In the genomic region with DNA sequence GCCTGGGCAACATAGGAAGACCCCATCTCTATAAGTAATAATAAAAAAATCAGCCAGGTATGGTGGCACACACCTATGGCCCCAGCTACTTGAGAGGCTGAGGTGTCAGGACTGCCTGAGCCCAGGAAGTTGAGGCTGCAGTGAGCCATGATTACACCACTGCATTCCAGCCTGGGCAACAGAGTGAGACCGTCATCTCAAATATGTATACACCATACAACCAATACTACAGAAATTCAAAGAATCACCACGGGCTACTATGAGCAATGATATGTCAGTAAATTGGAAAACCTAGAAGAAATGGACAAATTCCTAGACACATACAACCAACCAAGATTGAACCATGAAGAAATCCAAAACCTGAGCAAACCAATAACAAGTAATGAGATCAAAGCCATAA, we compare ENCODE assay signal across 32 cellular contexts.
"Had no signal": no experiment of that assay in that cellular context is flagged by ENCODE, and none has a peak within 500 bp of the region (broad histone marks: within the 10 kb centered on the region; RNA-seq: fewer than 3 reads in every experiment).

No MANE protein-coding gene starts in this region.

- H3K36me3 ChIP-seq: neural progenitor cell, ovary, spleen, thoracic aorta, thyroid gland, upper lobe of right lung, vagina had no signal

- H3K4me2 ChIP-seq: neural progenitor cell, smooth muscle cell had no signal

- H3K79me2 ChIP-seq: parathyroid adenoma had no signal

- H3K9me3 ChIP-seq: ovary, psoas muscle, spleen, suprapubic skin, thoracic aorta, thyroid gland, tibial nerve, upper lobe of right lung, vagina had no signal

- H3K4me3 Mint-ChIP-seq: naive thymus-derived CD4-positive, alpha-beta T cell; natural killer cell; nephron; neural progenitor cell; stimulated activated memory B cell treated with anti-CD40 and anti-IgM and Interleukin-4, amounts not matched to agents 10 μg/mL and 1 μg/mL and 100 μg/mL, for 72 hours; stimulated activated naive CD8-positive, alpha-beta T cell treated with anti-CD3 and anti-CD28 coated beads, Interleukin-15, amount 100 ng/mL, for 72 hours; type B pancreatic cell had no signal

- DNase-seq: naive thymus-derived CD4-positive, alpha-beta T cell; natural killer cell; occipital lobe; ovary; posterior cingulate gyrus; psoas muscle; right cardiac atrium; spleen; stimulated activated CD4-positive, alpha-beta T cell treated with anti-CD3 and anti-CD28 coated beads, Interleukin-12 subunit alpha, Interleukin-12 subunit beta, amount 100 ng/mL, for 4 hours; stimulated activated CD4-positive, alpha-beta T cell treated with anti-CD3 and anti-CD28 coated beads, Interleukin-1b, Interleukin-23, amount 100 ng/mL, for 48 hours; stimulated activated CD4-positive, alpha-beta T cell treated with anti-CD3 and anti-CD28 coated beads, Interleukin-4, amount 100 ng/mL, for 1 hour; stimulated activated CD4-positive, alpha-beta T cell treated with anti-CD3 and anti-CD28 coated beads, Interleukin-4, amount 100 ng/mL, for 4 hours; stimulated activated CD8-positive, alpha-beta memory T cell treated with anti-CD3 and anti-CD28 coated beads, Interleukin-4, amount 100 ng/mL, for 48 hours; stimulated activated naive CD4-positive, alpha-beta T cell; stimulated activated naive CD8-positive, alpha-beta T cell treated with anti-CD3 and anti-CD28 coated beads, Interleukin-15, amount 100 ng/mL, for 72 hours; stimulated activated naive CD8-positive, alpha-beta T cell treated with anti-CD3 and anti-CD28 coated beads, Interleukin-15, Interleukin-2, amounts not matched to agents 100 U/mL and 50 U/mL, for 24 hours; substantia nigra; thyroid gland; upper lobe of right lung had no signal

- ATAC-seq: naive thymus-derived CD4-positive, alpha-beta T cell; natural killer cell; psoas muscle; right cardiac atrium; sciatic nerve; stimulated activated memory B cell treated with anti-CD40 and anti-IgM and Interleukin-4, amounts not matched to agents 10 μg/mL and 1 μg/mL and 100 μg/mL, for 72 hours; stimulated activated naive CD8-positive, alpha-beta T cell treated with anti-CD3 and anti-CD28 coated beads, Interleukin-15, amount 100 ng/mL, for 72 hours; stimulated activated naive CD8-positive, alpha-beta T cell treated with anti-CD3 and anti-CD28 coated beads, Interleukin-15, Interleukin-2, amounts not matched to agents 100 U/mL and 50 U/mL, for 24 hours; upper lobe of right lung had no signal

- H3K4me3 ChIP-seq: neural progenitor cell, ovary, psoas muscle, skin epidermis, smooth muscle cell, spleen, suprapubic skin, thoracic aorta, thyroid gland, tibial nerve, upper lobe of right lung, vagina had no signal

- H3K27me3 ChIP-seq: neural progenitor cell, ovary, spleen, suprapubic skin, thyroid gland, tibial nerve, upper lobe of right lung, vagina had no signal

- H3K27ac ChIP-seq: neural progenitor cell, ovary, parathyroid adenoma, psoas muscle, skin epidermis, spleen, suprapubic skin, thoracic aorta, thyroid gland, tibial nerve, upper lobe of right lung, vagina had no signal

- H3K4me1 Mint-ChIP-seq: natural killer cell; nephron; neural progenitor cell; stimulated activated memory B cell treated with anti-CD40 and anti-IgM and Interleukin-4, amounts not matched to agents 10 μg/mL and 1 μg/mL and 100 μg/mL, for 72 hours; stimulated activated naive CD8-positive, alpha-beta T cell treated with anti-CD3 and anti-CD28 coated beads, Interleukin-15, amount 100 ng/mL, for 72 hours had no signal

- H2AFZ ChIP-seq: neural progenitor cell, parathyroid adenoma had no signal

- H3K36me3 Mint-ChIP-seq: natural killer cell had no signal

- H3K27ac Mint-ChIP-seq: naive thymus-derived CD4-positive, alpha-beta T cell; natural killer cell; nephron; neural progenitor cell; progenitor cell of endocrine pancreas; stimulated activated memory B cell treated with anti-CD40 and anti-IgM and Interleukin-4, amounts not matched to agents 10 μg/mL and 1 μg/mL and 100 μg/mL, for 72 hours; stimulated activated naive CD8-positive, alpha-beta T cell treated with anti-CD3 and anti-CD28 coated beads, Interleukin-15, amount 100 ng/mL, for 72 hours; type B pancreatic cell had no signal

- H3K9me3 Mint-ChIP-seq: naive thymus-derived CD4-positive, alpha-beta T cell; natural killer cell; nephron; stimulated activated memory B cell treated with anti-CD40 and anti-IgM and Interleukin-4, amounts not matched to agents 10 μg/mL and 1 μg/mL and 100 μg/mL, for 72 hours; stimulated activated naive CD8-positive, alpha-beta T cell treated with anti-CD3 and anti-CD28 coated beads, Interleukin-15, amount 100 ng/mL, for 72 hours; type B pancreatic cell had no signal

- H3K4me1 ChIP-seq: neural progenitor cell, parathyroid adenoma, psoas muscle, spleen, suprapubic skin, thyroid gland, tibial nerve, upper lobe of right lung, vagina had no signal

- H3K27me3 Mint-ChIP-seq: naive thymus-derived CD4-positive, alpha-beta T cell; progenitor cell of endocrine pancreas; stimulated activated memory B cell treated with anti-CD40 and anti-IgM and Interleukin-4, amounts not matched to agents 10 μg/mL and 1 μg/mL and 100 μg/mL, for 72 hours; stimulated activated naive CD8-positive, alpha-beta T cell treated with anti-CD3 and anti-CD28 coated beads, Interleukin-15, amount 100 ng/mL, for 72 hours; type B pancreatic cell had no signal

- H3K9ac ChIP-seq: neural progenitor cell, parathyroid adenoma had no signal
